1 cellular context compared by ENCODE assay signal in the genomic region with DNA sequence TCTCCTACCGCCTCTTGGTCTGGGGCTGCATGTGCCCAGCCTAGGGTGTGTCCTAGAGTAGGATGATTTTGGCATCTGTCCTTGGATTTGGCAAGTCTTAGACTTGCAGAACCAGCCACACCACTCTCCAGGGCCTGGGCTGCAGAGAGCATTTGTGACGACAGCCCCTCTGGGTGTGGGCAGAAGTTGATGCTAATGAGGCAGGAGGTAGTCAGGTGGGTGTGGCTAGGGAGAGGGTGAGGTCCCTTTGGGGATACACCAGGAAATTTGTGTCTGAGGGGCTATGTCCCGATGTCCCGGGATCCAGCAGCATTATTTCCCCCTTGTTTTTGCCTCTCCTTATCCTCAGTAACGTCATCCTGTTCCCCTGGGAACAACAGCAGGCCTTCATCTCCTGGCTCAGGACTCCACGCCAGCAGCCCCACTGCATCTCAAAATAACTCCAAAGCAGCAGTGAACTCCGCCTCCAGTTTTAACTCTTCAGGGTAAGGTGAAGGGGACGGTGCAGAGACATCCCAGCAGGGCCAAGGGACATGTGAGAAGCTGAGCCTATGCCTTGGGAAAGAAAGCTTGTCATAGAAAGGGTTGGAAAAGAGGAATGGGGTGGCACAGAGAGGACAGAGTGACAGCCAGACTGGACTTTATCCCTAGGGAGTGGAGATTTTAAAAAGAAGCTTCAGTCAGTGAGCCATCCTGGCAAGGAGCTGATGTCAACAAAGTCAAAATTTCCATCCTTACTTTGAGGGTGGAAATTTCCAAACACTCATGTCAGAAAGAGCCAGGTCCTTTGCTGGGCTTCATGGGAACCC.
TF ChIP-seq lines count a peak whose summit lies in the region.

No MANE protein-coding gene starts in this region.

TF ChIP-seq in GM23338, 12 proteins besides CTCF, POLR2A, EP300 and RAD21 (continued from another document):
- TF ChIP-seq, protein P1, sequence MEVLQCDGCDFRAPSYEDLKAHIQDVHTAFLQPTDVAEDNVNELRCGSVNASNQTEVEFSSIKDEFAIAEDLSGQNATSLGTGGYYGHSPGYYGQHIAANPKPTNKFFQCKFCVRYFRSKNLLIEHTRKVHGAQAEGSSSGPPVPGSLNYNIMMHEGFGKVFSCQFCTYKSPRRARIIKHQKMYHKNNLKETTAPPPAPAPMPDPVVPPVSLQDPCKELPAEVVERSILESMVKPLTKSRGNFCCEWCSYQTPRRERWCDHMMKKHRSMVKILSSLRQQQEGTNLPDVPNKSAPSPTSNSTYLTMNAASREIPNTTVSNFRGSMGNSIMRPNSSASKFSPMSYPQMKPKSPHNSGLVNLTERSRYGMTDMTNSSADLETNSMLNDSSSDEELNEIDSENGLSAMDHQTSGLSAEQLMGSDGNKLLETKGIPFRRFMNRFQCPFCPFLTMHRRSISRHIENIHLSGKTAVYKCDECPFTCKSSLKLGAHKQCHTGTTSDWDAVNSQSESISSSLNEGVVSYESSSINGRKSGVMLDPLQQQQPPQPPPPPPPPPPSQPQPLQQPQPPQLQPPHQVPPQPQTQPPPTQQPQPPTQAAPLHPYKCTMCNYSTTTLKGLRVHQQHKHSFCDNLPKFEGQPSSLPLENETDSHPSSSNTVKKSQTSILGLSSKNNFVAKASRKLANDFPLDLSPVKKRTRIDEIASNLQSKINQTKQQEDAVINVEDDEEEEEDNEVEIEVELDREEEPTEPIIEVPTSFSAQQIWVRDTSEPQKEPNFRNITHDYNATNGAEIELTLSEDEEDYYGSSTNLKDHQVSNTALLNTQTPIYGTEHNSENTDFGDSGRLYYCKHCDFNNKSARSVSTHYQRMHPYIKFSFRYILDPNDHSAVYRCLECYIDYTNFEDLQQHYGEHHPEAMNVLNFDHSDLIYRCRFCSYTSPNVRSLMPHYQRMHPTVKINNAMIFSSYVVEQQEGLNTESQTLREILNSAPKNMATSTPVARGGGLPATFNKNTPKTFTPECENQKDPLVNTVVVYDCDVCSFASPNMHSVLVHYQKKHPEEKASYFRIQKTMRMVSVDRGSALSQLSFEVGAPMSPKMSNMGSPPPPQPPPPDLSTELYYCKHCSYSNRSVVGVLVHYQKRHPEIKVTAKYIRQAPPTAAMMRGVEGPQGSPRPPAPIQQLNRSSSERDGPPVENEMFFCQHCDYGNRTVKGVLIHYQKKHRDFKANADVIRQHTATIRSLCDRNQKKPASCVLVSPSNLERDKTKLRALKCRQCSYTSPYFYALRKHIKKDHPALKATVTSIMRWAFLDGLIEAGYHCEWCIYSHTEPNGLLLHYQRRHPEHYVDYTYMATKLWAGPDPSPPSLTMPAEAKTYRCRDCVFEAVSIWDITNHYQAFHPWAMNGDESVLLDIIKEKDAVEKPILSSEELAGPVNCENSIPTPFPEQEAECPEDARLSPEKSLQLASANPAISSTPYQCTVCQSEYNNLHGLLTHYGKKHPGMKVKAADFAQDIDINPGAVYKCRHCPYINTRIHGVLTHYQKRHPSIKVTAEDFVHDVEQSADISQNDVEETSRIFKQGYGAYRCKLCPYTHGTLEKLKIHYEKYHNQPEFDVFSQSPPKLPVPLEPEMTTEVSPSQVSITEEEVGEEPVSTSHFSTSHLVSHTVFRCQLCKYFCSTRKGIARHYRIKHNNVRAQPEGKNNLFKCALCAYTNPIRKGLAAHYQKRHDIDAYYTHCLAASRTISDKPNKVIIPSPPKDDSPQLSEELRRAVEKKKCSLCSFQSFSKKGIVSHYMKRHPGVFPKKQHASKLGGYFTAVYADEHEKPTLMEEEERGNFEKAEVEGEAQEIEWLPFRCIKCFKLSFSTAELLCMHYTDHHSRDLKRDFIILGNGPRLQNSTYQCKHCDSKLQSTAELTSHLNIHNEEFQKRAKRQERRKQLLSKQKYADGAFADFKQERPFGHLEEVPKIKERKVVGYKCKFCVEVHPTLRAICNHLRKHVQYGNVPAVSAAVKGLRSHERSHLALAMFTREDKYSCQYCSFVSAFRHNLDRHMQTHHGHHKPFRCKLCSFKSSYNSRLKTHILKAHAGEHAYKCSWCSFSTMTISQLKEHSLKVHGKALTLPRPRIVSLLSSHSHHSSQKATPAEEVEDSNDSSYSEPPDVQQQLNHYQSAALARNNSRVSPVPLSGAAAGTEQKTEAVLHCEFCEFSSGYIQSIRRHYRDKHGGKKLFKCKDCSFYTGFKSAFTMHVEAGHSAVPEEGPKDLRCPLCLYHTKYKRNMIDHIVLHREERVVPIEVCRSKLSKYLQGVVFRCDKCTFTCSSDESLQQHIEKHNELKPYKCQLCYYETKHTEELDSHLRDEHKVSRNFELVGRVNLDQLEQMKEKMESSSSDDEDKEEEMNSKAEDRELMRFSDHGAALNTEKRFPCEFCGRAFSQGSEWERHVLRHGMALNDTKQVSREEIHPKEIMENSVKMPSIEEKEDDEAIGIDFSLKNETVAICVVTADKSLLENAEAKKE (CRISPR knock-in tag; IDR thresholded peaks at IDR 0.05), result no peak
